ENCODE assay signal across 15 cellular contexts in genomic region chr3:146184616-146185015, GRCh38. TPM values are rescaled to one million over a fixed set of nuclear protein-coding genes. Genes with fewer than 3 reads are reported as not detected.
DNase-seq lines count a peak whose midpoint lies in the region; ATAC-seq and TF ChIP-seq lines count a peak whose summit lies in the region.
"Had no signal": no experiment of that assay in that cellular context is flagged by ENCODE, and none has a peak within 500 bp of the region (broad histone marks: within the 10 kb centered on the region; RNA-seq: fewer than 3 reads in every experiment).

No MANE protein-coding gene starts in this region.

- peak overlapping the region; percentile 18 for H3K4me2 ChIP-seq in PC-3 (ENCODE audit: low read length)
- H3K4me2 ChIP-seq in fibroblast of lung (ENCODE audit: extremely low read depth, insufficient read depth, low read length), result no peak overlapping the region
- H3K4me2 ChIP-seq: KMS-11, neural progenitor cell had no signal

- BruUV-seq in PC-3 (replicated peaks; lab: Mats Ljungman, UMichigan), result no TSS peak

- H3K9ac ChIP-seq in PC-3 (ENCODE audit: low read length) (no peak overlapping the region), fibroblast of lung (ENCODE audit: insufficient read depth, low read length) (no peak overlapping the region)
- H3K9ac ChIP-seq: KMS-11, neural progenitor cell had no signal

- H3K27me3 ChIP-seq in PC-3 (ENCODE audit: low read length) (no peaks in the 10 kb centered on the region), fibroblast of lung (ENCODE audit: control insufficient read depth, insufficient read depth, low read length) (no peaks in the 10 kb centered on the region), stomach (no peaks in the 10 kb centered on the region)
- H3K27me3 ChIP-seq: neural progenitor cell had no signal

- intact Hi-C loops in PC-3 (cut with micrococcal nuclease) (no loop called here), stomach (cut with DNase I; ENCODE audit: low total_unique reads) (loop anchor here (5.0 kb wide), 1 partner anchor 122 kb away; no protein-coding TSS in a partner anchor)

- H3K36me3 ChIP-seq in PC-3 (ENCODE audit: low read depth, low read length), result no peaks in the 10 kb centered on the region
- no peaks in the 10 kb centered on the region for H3K36me3 ChIP-seq in fibroblast of lung (ENCODE audit: control insufficient read depth, insufficient read depth, low read length)
- H3K36me3 ChIP-seq in stomach, result no peaks in the 10 kb centered on the region
- H3K36me3 ChIP-seq: neural progenitor cell had no signal

- H2AFZ ChIP-seq in PC-3 (ENCODE audit: low read length) (no peak overlapping the region), fibroblast of lung (ENCODE audit: low read length) (no peak overlapping the region)
- H2AFZ ChIP-seq: neural progenitor cell had no signal

- POLR2A ChIA-PET in PC-3 (lab: Charles Lee; ENCODE audit: unreplicated experiment), result no interaction called here

- no peak overlapping the region for H3K27ac ChIP-seq in PC-3 (ENCODE audit: low read length)
- H3K27ac ChIP-seq in fibroblast of lung (ENCODE audit: insufficient read depth, low read length), result no peak overlapping the region
- H3K27ac ChIP-seq in stomach, result no peak overlapping the region
- H3K27ac ChIP-seq: KMS-11, neural progenitor cell, skin epidermis had no signal

- peaks cover 28% of the 10 kb centered on the region for H3K4me1 ChIP-seq in PC-3 (ENCODE audit: insufficient read depth, low read length)
- no peaks in the 10 kb centered on the region for H3K4me1 ChIP-seq in fibroblast of lung (ENCODE audit: control insufficient read depth, extremely low read depth, insufficient read depth, low read length)
- H3K4me1 ChIP-seq in stomach, result peaks cover 0 to 18% (median 2%) of the 10 kb centered on the region in 4 donors
- H3K4me1 ChIP-seq: neural progenitor cell had no signal

- H3K9me3 ChIP-seq in PC-3 (ENCODE audit: low read length), result no peaks in the 10 kb centered on the region
- no peaks in the 10 kb centered on the region for H3K9me3 ChIP-seq in fibroblast of lung (ENCODE audit: control insufficient read depth, insufficient read depth, low read depth, low read length)
- H3K9me3 ChIP-seq in stomach, result no peaks in the 10 kb centered on the region

- H3K79me2 ChIP-seq in PC-3 (ENCODE audit: low read length) (no peaks in the 10 kb centered on the region), fibroblast of lung (ENCODE audit: control insufficient read depth, insufficient read depth, low read length) (no peaks in the 10 kb centered on the region)

- H3K4me3 ChIP-seq in PC-3 (ENCODE audit: low read length), result no peak overlapping the region
- H3K4me3 ChIP-seq in fibroblast of lung (replicated peaks in 1 of 4; ENCODE audit: control extremely low read depth in 1 of 4, insufficient read depth in 1 of 4, low read depth in 3 of 4, low read length in 4 of 4), result no peak overlapping the region
- H3K4me3 ChIP-seq in stomach, result no peak overlapping the region
- H3K4me3 ChIP-seq: neural progenitor cell, skin epidermis had no signal

- H3F3A ChIP-seq in PC-3 (ENCODE audit: low read length, unreplicated experiment), result no peaks in the 10 kb centered on the region

- CTCF ChIA-PET in PC-3 (lab: Charles Lee), result interaction anchor here (1.1 kb wide), 1 partner anchor 19 kb away, joined by 3 read pairs; no protein-coding TSS in a partner anchor

- peak; percentile 55 for ATAC-seq in PC-3
- no peak for ATAC-seq in GM21529 (IDR thresholded peaks at IDR 0.05; ENCODE audit: unreplicated experiment)
- ATAC-seq in GM18861 (IDR thresholded peaks at IDR 0.05; ENCODE audit: unreplicated experiment), result no peak
- ATAC-seq: Right ventricle myocardium inferior had no signal

- no peak for TF ChIP-seq EP300 in stomach (IDR thresholded peaks at IDR 0.05)

- DNase-seq in DMS79 treated with DMSO at 0.1 percent for 48 hours (lab: John Stamatoyannopoulos, UW), result peak; percentile 5
- no peak for DNase-seq in DMS79 (lab: John Stamatoyannopoulos, UW)
- peak; percentile 94 for DNase-seq in PC-3
- DNase-seq in fibroblast of lung (ENCODE audit: low read depth in 2 of 2), result peak; percentile 18 to 52
- peak; percentile 39 for DNase-seq in stomach
- no peak for DNase-seq in SKM-1 (lab: John Stamatoyannopoulos, UW; ENCODE audit: unreplicated experiment)
- DNase-seq: 8988T; activated naive CD4-positive, alpha-beta T cell treated with anti-CD3 and anti-CD28 coated beads for 36 hours; hippocampal formation had no signal

- 7 to 34% (median 17%) methylated on average over 1 of the region's 1 CpG for WGBS in stomach, 5 donors

- TF ChIP-seq POLR2A in stomach (IDR thresholded peaks at IDR 0.05), result no peak

- H4K20me1 ChIP-seq in PC-3 (ENCODE audit: low read length) (no peaks in the 10 kb centered on the region), fibroblast of lung (ENCODE audit: control insufficient read depth, extremely low read depth, insufficient read depth, low read length) (no peaks in the 10 kb centered on the region)

- no peaks in the 10 kb centered on the region for H3K9me2 ChIP-seq in PC-3 (replicated peaks; ENCODE audit: low read length)

- TF ChIP-seq CTCF in PC-3 (conservative IDR thresholded peaks at IDR 0.05; ENCODE audit: low read depth, low read length) (no peak), fibroblast of lung (conservative IDR thresholded peaks at IDR 0.05 in 1 of 2, IDR thresholded peaks at IDR 0.05 in 1 of 2; ENCODE audit: low read depth in 1 of 2, low read length in 2 of 2) (no peak), stomach (IDR thresholded peaks at IDR 0.05) (no peak)

RNA-seq across cellular contexts. Expression of gene PLOD2, which starts 23.6 kb away (rescaled TPM):
- total RNA-seq in PC-3 (2014; rRNA removed), result 76.1 and 84.8 TPM in 2 replicates
- 85.8 and 114 TPM in 2 replicates for total RNA-seq in fibroblast of lung
- 38.1 and 91.8 TPM in 2 replicates for polyA plus RNA-seq in fibroblast of lung
- polyA plus RNA-seq in fibroblast of lung (2012), result 41.3 and 81.0 TPM in 2 replicates
- 2.0 and 9.5 TPM in 2 replicates for polyA minus RNA-seq in fibroblast of lung (ENCODE audit: low replicate concordance)
- total RNA-seq in stomach, result 10 to 100 TPM; 24.5 to 99.5 (median 57.8) TPM
- 10 to 100 TPM; 18.1 to 37.0 (median 20.3) TPM for polyA plus RNA-seq in stomach

Comparison
In these comparisons a context has a peak if more than half of its experiments do, and no peak if none do; other contexts are left out.
1. DNase-seq: peak in DMS79 treated with DMSO at 0.1 percent for 48 hours (single experiment), PC-3 (single experiment), fibroblast of lung (2 of 2) and stomach (single experiment); none in DMS79 (single experiment) and SKM-1 (single experiment).